In genomic region chrX:39945709-39946108, GRCh38 we compare ENCODE assay signal across 1 cellular context.
TF ChIP-seq lines count a peak whose summit lies in the region.

No MANE protein-coding gene starts in this region.

TF ChIP-seq in K562, 482 proteins besides CTCF, POLR2A, EP300 and RAD21 (continued from another document):
- TF ChIP-seq RBM25 (IDR thresholded peaks at IDR 0.05; ENCODE audit: low read depth, low read length, severe bottlenecking) (peak; percentile 85), NFYB (IDR thresholded peaks at IDR 0.05; ENCODE audit: extremely low read depth, insufficient read length) (no peak), CXXC5 (CRISPR knock-in tag; IDR thresholded peaks at IDR 0.05) (no peak), MED1 (CRISPR knock-in tag; IDR thresholded peaks at IDR 0.05; ENCODE audit: borderline replicate concordance) (no peak), ZFP1 (CRISPR knock-in tag; IDR thresholded peaks at IDR 0.05) (no peak), SMAD3 (CRISPR knock-in tag; conservative IDR thresholded peaks at IDR 0.05) (no peak), BCOR (IDR thresholded peaks at IDR 0.05) (peak; percentile 62), JUN (IDR thresholded peaks at IDR 0.05; ENCODE audit: borderline replicate concordance, low read depth, low read length) (no peak), JUN (CRISPR knock-in tag; IDR thresholded peaks at IDR 0.05; ENCODE audit: borderline replicate concordance) (no peak)
